In the genomic region with DNA sequence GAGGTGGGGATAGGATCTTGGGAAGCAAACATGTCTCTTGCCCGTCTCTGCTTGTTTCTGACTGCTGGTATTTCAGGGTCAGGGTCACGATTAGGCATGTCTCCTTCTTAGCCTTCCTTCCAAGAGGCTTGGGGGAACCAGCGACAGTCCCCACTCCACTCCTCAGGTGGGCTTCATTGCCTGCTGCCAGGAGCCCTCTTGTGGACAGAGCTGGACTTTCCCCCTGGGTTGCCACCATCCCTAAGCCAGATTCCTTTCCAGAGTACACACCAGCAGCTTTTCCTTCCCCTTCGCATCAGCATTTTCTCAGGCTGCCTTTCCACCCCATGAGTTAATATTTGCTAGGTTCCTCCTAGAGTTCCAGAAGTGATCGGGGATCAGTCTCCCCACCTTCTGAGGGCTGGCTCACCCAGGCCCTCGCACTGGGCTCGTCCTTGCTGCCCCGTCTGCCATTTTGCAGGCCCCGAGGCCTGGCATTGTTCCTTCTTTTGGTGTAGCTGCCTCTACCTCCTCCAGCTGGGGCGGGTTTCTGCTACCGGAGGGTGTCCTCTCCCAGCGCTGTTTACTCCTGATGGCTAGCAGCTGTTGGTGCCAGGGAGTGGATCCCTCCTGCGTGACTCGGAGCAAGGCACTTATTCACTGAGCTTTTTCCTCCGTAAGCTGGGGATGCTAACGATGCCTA, we compare ENCODE assay signal across 1 cellular context.
TF ChIP-seq lines count a peak whose summit lies in the region.

No MANE protein-coding gene starts in this region.

TF ChIP-seq in GM23338, 12 proteins besides CTCF, POLR2A, EP300 and RAD21 (continued from another document):
- TF ChIP-seq, protein P1, sequence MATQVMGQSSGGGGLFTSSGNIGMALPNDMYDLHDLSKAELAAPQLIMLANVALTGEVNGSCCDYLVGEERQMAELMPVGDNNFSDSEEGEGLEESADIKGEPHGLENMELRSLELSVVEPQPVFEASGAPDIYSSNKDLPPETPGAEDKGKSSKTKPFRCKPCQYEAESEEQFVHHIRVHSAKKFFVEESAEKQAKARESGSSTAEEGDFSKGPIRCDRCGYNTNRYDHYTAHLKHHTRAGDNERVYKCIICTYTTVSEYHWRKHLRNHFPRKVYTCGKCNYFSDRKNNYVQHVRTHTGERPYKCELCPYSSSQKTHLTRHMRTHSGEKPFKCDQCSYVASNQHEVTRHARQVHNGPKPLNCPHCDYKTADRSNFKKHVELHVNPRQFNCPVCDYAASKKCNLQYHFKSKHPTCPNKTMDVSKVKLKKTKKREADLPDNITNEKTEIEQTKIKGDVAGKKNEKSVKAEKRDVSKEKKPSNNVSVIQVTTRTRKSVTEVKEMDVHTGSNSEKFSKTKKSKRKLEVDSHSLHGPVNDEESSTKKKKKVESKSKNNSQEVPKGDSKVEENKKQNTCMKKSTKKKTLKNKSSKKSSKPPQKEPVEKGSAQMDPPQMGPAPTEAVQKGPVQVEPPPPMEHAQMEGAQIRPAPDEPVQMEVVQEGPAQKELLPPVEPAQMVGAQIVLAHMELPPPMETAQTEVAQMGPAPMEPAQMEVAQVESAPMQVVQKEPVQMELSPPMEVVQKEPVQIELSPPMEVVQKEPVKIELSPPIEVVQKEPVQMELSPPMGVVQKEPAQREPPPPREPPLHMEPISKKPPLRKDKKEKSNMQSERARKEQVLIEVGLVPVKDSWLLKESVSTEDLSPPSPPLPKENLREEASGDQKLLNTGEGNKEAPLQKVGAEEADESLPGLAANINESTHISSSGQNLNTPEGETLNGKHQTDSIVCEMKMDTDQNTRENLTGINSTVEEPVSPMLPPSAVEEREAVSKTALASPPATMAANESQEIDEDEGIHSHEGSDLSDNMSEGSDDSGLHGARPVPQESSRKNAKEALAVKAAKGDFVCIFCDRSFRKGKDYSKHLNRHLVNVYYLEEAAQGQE (IDR thresholded peaks at IDR 0.05; ENCODE audit: unreplicated experiment), result no peak
- TF ChIP-seq ZNF331 (CRISPR knock-in tag; IDR thresholded peaks at IDR 0.05; ENCODE audit: low read depth) (no peak), EZH2 (IDR thresholded peaks at IDR 0.05; ENCODE audit: low read depth, unreplicated experiment) (no peak), ZNF462 (CRISPR knock-in tag; IDR thresholded peaks at IDR 0.05) (no peak), POLR2AphosphoS5 (IDR thresholded peaks at IDR 0.05; ENCODE audit: low read depth) (no peak; the same call in 1 of the 2 replicates), NANOG (IDR thresholded peaks at IDR 0.05; ENCODE audit: borderline replicate concordance) (no peak)
